Comparison of ENCODE assay signal across 15 cellular contexts in genomic region chr17:9206989-9207317, GRCh38.
DNase-seq lines count a peak whose midpoint lies in the region; ATAC-seq and TF ChIP-seq lines count a peak whose summit lies in the region.
"Had no signal": no experiment of that assay in that cellular context is flagged by ENCODE, and none has a peak within 500 bp of the region (broad histone marks: within the 10 kb centered on the region; RNA-seq: fewer than 3 reads in every experiment).

No MANE protein-coding gene starts in this region.

- no peak for TF ChIP-seq EP300 in transverse colon (IDR thresholded peaks at IDR 0.05; ENCODE audit: low read depth)

- H3K4me3 Mint-ChIP-seq in chondrocyte (ENCODE audit: unreplicated experiment) = no peak overlapping the region
- no peak overlapping the region for H3K4me3 Mint-ChIP-seq in stimulated activated effector memory CD8-positive, alpha-beta T cell treated with anti-CD3 and anti-CD28 coated beads, Interleukin-12 subunit alpha, Interleukin-12 subunit beta, amount 100 ng/mL, for 72 hours
- H3K4me3 Mint-ChIP-seq: activated CD8-positive, alpha-beta T cell treated with anti-CD3 and anti-CD28 coated beads for 36 hours had no signal

- 46% methylated on average over 8 of the region's 8 CpGs; no CpG with 5 or more reads in 1 of the 2 donors for WGBS in transverse colon (ENCODE audit: low coverage in 1 of 2), 2 donors

- no peak for TF ChIP-seq CTCF in chondrocyte (IDR thresholded peaks at IDR 0.05)
- TF ChIP-seq CTCF in mucosa of descending colon (IDR thresholded peaks at IDR 0.05) = no peak
- no peak for TF ChIP-seq CTCF in transverse colon (IDR thresholded peaks at IDR 0.05)

- intact Hi-C loops in mucosa of descending colon (cut with DNase I, micrococcal nuclease) (no loop called here), transverse colon (cut with DNase I; ENCODE audit: low total_unique reads) (no loop called here)

- DNase-seq in HuH-7.5 (ENCODE audit: low spot score) (peak; percentile 20), chondrocyte (ENCODE audit: low spot score) (peak; percentile 46), mucosa of descending colon (peak; percentile 65 to 73 (median 70)), transverse colon (peak; percentile 71), MV-4-11 (lab: John Stamatoyannopoulos, UW) (no peak), NCI-H2196 treated with DMSO at 0.1 percent for 48 hours (lab: John Stamatoyannopoulos, UW; ENCODE audit: unreplicated experiment) (no peak)
- DNase-seq in stimulated activated effector memory CD8-positive, alpha-beta T cell treated with anti-CD3 and anti-CD28 coated beads, Interleukin-12 subunit alpha, Interleukin-12 subunit beta, amount 100 ng/mL, for 72 hours (ENCODE audit: low spot score in 2 of 2) = no peak
- DNase-seq: activated CD8-positive, alpha-beta T cell treated with anti-CD3 and anti-CD28 coated beads for 36 hours; activated T-cell treated with anti-CD3 and anti-CD28 coated beads, Interleukin-2, amount 50 U/mL, for 48 hours; AML-193; effector memory CD4-positive, alpha-beta T cell; left cardiac atrium; NCI-H2107; WERI-Rb-1 had no signal

- H3K9me3 ChIP-seq in mucosa of descending colon (no peaks in the 10 kb centered on the region), transverse colon (no peaks in the 10 kb centered on the region)

- H3K4me1 Mint-ChIP-seq in chondrocyte (ENCODE audit: low read depth) = peaks cover 6% of the 10 kb centered on the region
- H3K4me1 Mint-ChIP-seq in stimulated activated effector memory CD8-positive, alpha-beta T cell treated with anti-CD3 and anti-CD28 coated beads, Interleukin-12 subunit alpha, Interleukin-12 subunit beta, amount 100 ng/mL, for 72 hours = peaks cover 6% of the 10 kb centered on the region

- H3K36me3 Mint-ChIP-seq in chondrocyte (ENCODE audit: low read depth) = no peaks in the 10 kb centered on the region
- H3K36me3 Mint-ChIP-seq in stimulated activated effector memory CD8-positive, alpha-beta T cell treated with anti-CD3 and anti-CD28 coated beads, Interleukin-12 subunit alpha, Interleukin-12 subunit beta, amount 100 ng/mL, for 72 hours = no peaks in the 10 kb centered on the region

- ATAC-seq in mucosa of descending colon (peak; percentile 90), GM21381 (IDR thresholded peaks at IDR 0.05; ENCODE audit: unreplicated experiment) (no peak)
- no peak for ATAC-seq in stimulated activated effector memory CD8-positive, alpha-beta T cell treated with anti-CD3 and anti-CD28 coated beads, Interleukin-12 subunit alpha, Interleukin-12 subunit beta, amount 100 ng/mL, for 72 hours
- ATAC-seq: activated CD8-positive, alpha-beta T cell treated with anti-CD3 and anti-CD28 coated beads for 36 hours; left cardiac atrium had no signal

- H3K27me3 Mint-ChIP-seq in chondrocyte (ENCODE audit: low read depth) = peaks cover 12% of the 10 kb centered on the region

- in situ Hi-C loops in transverse colon (cut with MboI; ENCODE audit: low pct_ligation_motif_present in 1 of 4, low pct_unique_long_range_greater_than_20kb in 1 of 4, low sequenced_read_pairs in 3 of 4) = no loop called here

- H3K27me3 ChIP-seq in transverse colon = no peaks in the 10 kb centered on the region

- H3K36me3 ChIP-seq in mucosa of descending colon (ENCODE audit: low read depth) = no peaks in the 10 kb centered on the region
- no peaks in the 10 kb centered on the region for H3K36me3 ChIP-seq in transverse colon
- H3K36me3 ChIP-seq: WERI-Rb-1 had no signal

- H3K4me1 ChIP-seq in mucosa of descending colon (ENCODE audit: low read depth) = peaks cover 16% of the 10 kb centered on the region
- peaks cover 6 to 20% (median 13%) of the 10 kb centered on the region in 4 donors for H3K4me1 ChIP-seq in transverse colon

- peak overlapping the region; percentile 61 to 78 (median 70) for H3K27ac ChIP-seq in transverse colon
- H3K27ac ChIP-seq: WERI-Rb-1 had no signal

- H3K4me3 ChIP-seq in mucosa of descending colon = no peak overlapping the region
- peak overlapping the region in 1 of 4 donors; percentile 20 for H3K4me3 ChIP-seq in transverse colon

- TF ChIP-seq POLR2A in transverse colon (IDR thresholded peaks at IDR 0.05) = no peak

- H3K27ac Mint-ChIP-seq in chondrocyte (ENCODE audit: unreplicated experiment) = no peak overlapping the region
- no peak overlapping the region for H3K27ac Mint-ChIP-seq in stimulated activated effector memory CD8-positive, alpha-beta T cell treated with anti-CD3 and anti-CD28 coated beads, Interleukin-12 subunit alpha, Interleukin-12 subunit beta, amount 100 ng/mL, for 72 hours
- H3K27ac Mint-ChIP-seq: activated CD8-positive, alpha-beta T cell treated with anti-CD3 and anti-CD28 coated beads for 36 hours had no signal

- no peaks in the 10 kb centered on the region for H3K9me3 Mint-ChIP-seq in chondrocyte (ENCODE audit: low read depth)
- no peaks in the 10 kb centered on the region for H3K9me3 Mint-ChIP-seq in stimulated activated effector memory CD8-positive, alpha-beta T cell treated with anti-CD3 and anti-CD28 coated beads, Interleukin-12 subunit alpha, Interleukin-12 subunit beta, amount 100 ng/mL, for 72 hours
- H3K9me3 Mint-ChIP-seq: activated CD8-positive, alpha-beta T cell treated with anti-CD3 and anti-CD28 coated beads for 36 hours had no signal

Comparison
In these comparisons a context has a peak if more than half of its experiments do, and no peak if none do; other contexts are left out.
1. DNase-seq: peak in HuH-7.5 (single experiment), chondrocyte (single experiment), mucosa of descending colon (3 of 3) and transverse colon (single experiment); none in MV-4-11 (single experiment), stimulated activated effector memory CD8-positive, alpha-beta T cell treated with anti-CD3 and anti-CD28 coated beads, Interleukin-12 subunit alpha, Interleukin-12 subunit beta, amount 100 ng/mL, for 72 hours (0 of 2) and NCI-H2196 treated with DMSO at 0.1 percent for 48 hours (single experiment).